9 cellular contexts compared by ENCODE assay signal in genomic region chr16:89314357-89314756, GRCh38.
DNase-seq lines count a peak whose midpoint lies in the region; ATAC-seq, FAIRE-seq and TF ChIP-seq lines count a peak whose summit lies in the region.
"Had no signal": no experiment of that assay in that cellular context is flagged by ENCODE, and none has a peak within 500 bp of the region (broad histone marks: within the 10 kb centered on the region; RNA-seq: fewer than 3 reads in every experiment).

No MANE protein-coding gene starts in this region.

- H3K9me3 ChIP-seq in astrocyte (ENCODE audit: insufficient read depth, low read depth, low read length) (no peaks in the 10 kb centered on the region), thyroid gland (no peaks in the 10 kb centered on the region)

- peaks cover 67% of the 10 kb centered on the region for H3K4me1 Mint-ChIP-seq in astrocyte (ENCODE audit: low read depth, unreplicated experiment)
- H3K4me1 Mint-ChIP-seq in nephron progenitor cell, result peaks cover 60% of the 10 kb centered on the region

- H3K79me2 ChIP-seq in astrocyte (ENCODE audit: insufficient read depth, low read length), result peaks cover 95% of the 10 kb centered on the region

- H3K4me3 Mint-ChIP-seq in astrocyte (ENCODE audit: unreplicated experiment) (peak overlapping the region; percentile 66), nephron progenitor cell (no peak overlapping the region)

- TF ChIP-seq CTCF in C4-2B (conservative IDR thresholded peaks at IDR 0.05) (no peak), astrocyte (IDR thresholded peaks at IDR 0.05; ENCODE audit: insufficient read depth, low read depth, low read length) (no peak), nephron progenitor cell (IDR thresholded peaks at IDR 0.05) (no peak), thyroid gland (IDR thresholded peaks at IDR 0.05) (no peak)

- DNase-seq in T-helper 9 cell (peak; percentile 53), astrocyte (ENCODE audit: low read depth) (no peak), nephron progenitor cell (no peak), thyroid gland (no peak), NCI-H2196 (lab: John Stamatoyannopoulos, UW; ENCODE audit: unreplicated experiment) (no peak), H54 (ENCODE audit: insufficient read length, low spot score) (no peak)
- DNase-seq: NCI-H82 had no signal

- no peaks in the 10 kb centered on the region for H3K27me3 ChIP-seq in astrocyte (ENCODE audit: insufficient read depth, low read length)
- H3K27me3 ChIP-seq in thyroid gland, result no peaks in the 10 kb centered on the region

- H2AFZ ChIP-seq in astrocyte (ENCODE audit: low read depth, low read length), result no peak overlapping the region

- TF ChIP-seq POLR2A in thyroid gland (IDR thresholded peaks at IDR 0.05) (no peak), H54 (IDR thresholded peaks at IDR 0.05; ENCODE audit: low read depth, low read length) (no peak)

- peaks cover 42% of the 10 kb centered on the region for H4K20me1 ChIP-seq in astrocyte (ENCODE audit: insufficient read depth, low read length)

- no peak for FAIRE-seq in astrocyte (lab: Jason Lieb, UNC)
- FAIRE-seq in H54 (lab: Jason Lieb, UNC), result no peak

- no peak overlapping the region for H3K4me2 ChIP-seq in astrocyte (ENCODE audit: low read length)

- intact Hi-C loops in thyroid gland (cut with DNase I), result no loop called here

- H3K9me3 Mint-ChIP-seq in astrocyte (ENCODE audit: unreplicated experiment) (no peaks in the 10 kb centered on the region), nephron progenitor cell (no peaks in the 10 kb centered on the region)

- H3K27ac Mint-ChIP-seq in astrocyte (ENCODE audit: unreplicated experiment) (peak overlapping the region; percentile 59), nephron progenitor cell (peak overlapping the region; percentile 89)

- H3K9ac ChIP-seq in astrocyte (ENCODE audit: low read length), result peak overlapping the region; percentile 4

- peaks cover 44% of the 10 kb centered on the region for H3K4me1 ChIP-seq in astrocyte (ENCODE audit: insufficient read depth, low read length)
- peaks cover 8 to 42% of the 10 kb centered on the region in 2 donors for H3K4me1 ChIP-seq in thyroid gland

- H3K4me3 ChIP-seq in astrocyte (ENCODE audit: insufficient read depth, low read depth, low read length), result no peak overlapping the region
- no peak overlapping the region for H3K4me3 ChIP-seq in thyroid gland (replicated peaks in 1 of 3)

- H3K27me3 Mint-ChIP-seq in astrocyte (ENCODE audit: low read depth, unreplicated experiment) (no peaks in the 10 kb centered on the region), nephron progenitor cell (ENCODE audit: low read depth, poor library complexity) (peaks cover 6% of the 10 kb centered on the region)

- H3K36me3 Mint-ChIP-seq in astrocyte (ENCODE audit: low read depth, unreplicated experiment), result peaks cover 24% of the 10 kb centered on the region
- peaks cover 38% of the 10 kb centered on the region for H3K36me3 Mint-ChIP-seq in nephron progenitor cell (ENCODE audit: low read depth)

- 76 to 83% methylated on average over 14 of the region's 14 CpGs for WGBS in thyroid gland, 2 donors

- H3K36me3 ChIP-seq in astrocyte (ENCODE audit: insufficient read depth, low read length) (peaks cover 12% of the 10 kb centered on the region), thyroid gland (peaks cover 0 to 4% of the 10 kb centered on the region in 2 donors)

- no peak for ATAC-seq in HG03025 (IDR thresholded peaks at IDR 0.05; ENCODE audit: low FRiP score, unreplicated experiment)

- H3K27ac ChIP-seq in C4-2B (peak overlapping the region; percentile 23), astrocyte (ENCODE audit: low read depth, low read length) (no peak overlapping the region), thyroid gland (no peak overlapping the region)
